9 cellular contexts compared by ENCODE assay signal in the genomic region with DNA sequence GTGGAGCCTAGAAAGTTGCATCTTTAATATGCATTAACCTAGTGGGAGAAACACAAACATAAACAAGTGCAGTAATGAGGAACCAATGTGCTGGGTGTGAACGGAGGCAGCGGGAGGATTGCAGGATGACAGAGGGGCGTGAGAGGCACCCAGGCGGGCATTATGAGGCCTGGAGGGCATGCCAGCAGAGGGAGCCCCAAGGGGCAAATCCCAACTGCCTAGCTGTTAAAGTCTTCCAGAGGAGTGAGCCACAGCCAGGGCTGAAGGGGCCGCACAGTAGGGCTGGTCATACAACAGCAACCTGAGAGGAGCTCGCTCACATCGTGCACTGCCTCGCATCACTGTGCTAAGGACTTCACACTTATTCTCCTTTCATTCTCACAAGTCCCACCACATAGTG. TPM values are rescaled to one million over a fixed set of nuclear protein-coding genes. Genes with fewer than 3 reads are reported as not detected.
DNase-seq lines count a peak whose midpoint lies in the region; ATAC-seq, FAIRE-seq and TF ChIP-seq lines count a peak whose summit lies in the region.
"Had no signal": no experiment of that assay in that cellular context is flagged by ENCODE, and none has a peak within 500 bp of the region (broad histone marks: within the 10 kb centered on the region; RNA-seq: fewer than 3 reads in every experiment).

No MANE protein-coding gene starts in this region.

- no peak for DNase-seq in activated naive CD8-positive, alpha-beta T cell treated with anti-CD3 and anti-CD28 coated beads, Interleukin-2, amount 10 ng/mL, durations not matched to agents 7 days and 5 days
- no peak for DNase-seq in activated naive CD8-positive, alpha-beta T cell treated with anti-CD3 and anti-CD28 coated beads for 36 hours
- DNase-seq in erythroblast (lab: John Stamatoyannopoulos, UW), result peak; percentile 46 to 69
- DNase-seq in stimulated activated naive CD8-positive, alpha-beta T cell treated with anti-CD3 and anti-CD28 coated beads, Interleukin-15, Interleukin-2, amounts not matched to agents 100 U/mL and 50 U/mL, for 24 hours, result peak; percentile 21
- DNase-seq in activated CD4-positive, CD25-positive, alpha-beta regulatory T cell (lab: John Stamatoyannopoulos, UW), result no peak
- no peak for DNase-seq in vagina (ENCODE audit: extremely low spot score in 2 of 2)
- no peak for DNase-seq in small intestine

- no peak overlapping the region for H3K4me3 ChIP-seq in OCI-LY3 (ENCODE audit: low read length)
- H3K4me3 ChIP-seq in vagina, result no peak overlapping the region
- H3K4me3 ChIP-seq in small intestine (ENCODE audit: low read depth in 1 of 2, low read length in 2 of 2), result no peak overlapping the region

- intact Hi-C loops in vagina (cut with DNase I), result loop anchor here (5.0 kb wide), 1 partner anchor 263 kb away; a partner anchor contains a TSS

- WGBS in small intestine, 3 donors, result 58 to 70% (median 63%) methylated on average over 7 to 8 of the region's 8 CpGs

- H3K9ac ChIP-seq in OCI-LY3 (ENCODE audit: low read length), result no peak overlapping the region

- H3K4me3 Mint-ChIP-seq in activated naive CD8-positive, alpha-beta T cell treated with anti-CD3 and anti-CD28 coated beads, Interleukin-2, amount 10 ng/mL, durations not matched to agents 7 days and 5 days, result no peak overlapping the region
- no peak overlapping the region for H3K4me3 Mint-ChIP-seq in activated naive CD8-positive, alpha-beta T cell treated with anti-CD3 and anti-CD28 coated beads for 36 hours
- H3K4me3 Mint-ChIP-seq: activated naive CD8-positive, alpha-beta T cell had no signal

- H3K4me1 Mint-ChIP-seq in activated naive CD8-positive, alpha-beta T cell treated with anti-CD3 and anti-CD28 coated beads, Interleukin-2, amount 10 ng/mL, durations not matched to agents 7 days and 5 days, result no peaks in the 10 kb centered on the region
- H3K4me1 Mint-ChIP-seq in activated naive CD8-positive, alpha-beta T cell treated with anti-CD3 and anti-CD28 coated beads for 36 hours, result peaks cover 5% of the 10 kb centered on the region

- H3K27ac Mint-ChIP-seq in activated naive CD8-positive, alpha-beta T cell treated with anti-CD3 and anti-CD28 coated beads, Interleukin-2, amount 10 ng/mL, durations not matched to agents 7 days and 5 days, result no peak overlapping the region
- no peak overlapping the region for H3K27ac Mint-ChIP-seq in activated naive CD8-positive, alpha-beta T cell treated with anti-CD3 and anti-CD28 coated beads for 36 hours
- H3K27ac Mint-ChIP-seq: activated naive CD8-positive, alpha-beta T cell had no signal

- peak; percentile 30 for ATAC-seq in activated naive CD8-positive, alpha-beta T cell treated with anti-CD3 and anti-CD28 coated beads, Interleukin-2, amount 10 ng/mL, durations not matched to agents 7 days and 5 days (ENCODE audit: low read depth)
- ATAC-seq in stimulated activated naive CD8-positive, alpha-beta T cell treated with anti-CD3 and anti-CD28 coated beads, Interleukin-15, Interleukin-2, amounts not matched to agents 100 U/mL and 50 U/mL, for 24 hours, result peak; percentile 35

- FAIRE-seq in small intestine (lab: Jason Lieb, UNC), result no peak

- H3K36me3 ChIP-seq in OCI-LY3 (replicated peaks; ENCODE audit: low read depth, low read length) (no peaks in the 10 kb centered on the region), vagina (no peaks in the 10 kb centered on the region), small intestine (ENCODE audit: control insufficient read depth in 2 of 2, insufficient read depth in 2 of 2, low read length in 2 of 2) (no peaks in the 10 kb centered on the region)

- POLR2A ChIA-PET in activated naive CD8-positive, alpha-beta T cell treated with anti-CD3 and anti-CD28 coated beads, Interleukin-2, amount 10 ng/mL, durations not matched to agents 7 days and 5 days (lab: Charles Lee), result no interaction called here

- TF ChIP-seq CTCF in OCI-LY3 (IDR thresholded peaks at IDR 0.05; ENCODE audit: low read depth, low read length), result peak; percentile 66
- TF ChIP-seq CTCF in vagina (IDR thresholded peaks at IDR 0.05), result no peak

- H3K27ac ChIP-seq in OCI-LY3 (ENCODE audit: low read length) (no peak overlapping the region), vagina (no peak overlapping the region), small intestine (ENCODE audit: low read depth in 1 of 2, low read length in 1 of 2) (no peak overlapping the region)

- no peaks in the 10 kb centered on the region for H3K36me3 Mint-ChIP-seq in activated naive CD8-positive, alpha-beta T cell treated with anti-CD3 and anti-CD28 coated beads, Interleukin-2, amount 10 ng/mL, durations not matched to agents 7 days and 5 days
- no peaks in the 10 kb centered on the region for H3K36me3 Mint-ChIP-seq in activated naive CD8-positive, alpha-beta T cell treated with anti-CD3 and anti-CD28 coated beads for 36 hours
- H3K36me3 Mint-ChIP-seq: activated naive CD8-positive, alpha-beta T cell had no signal

- H2AFZ ChIP-seq in OCI-LY3 (ENCODE audit: low read depth, low read length), result no peak overlapping the region

- no peaks in the 10 kb centered on the region for H3K27me3 ChIP-seq in OCI-LY3 (ENCODE audit: low read depth, low read length)
- H3K27me3 ChIP-seq in vagina, result no peaks in the 10 kb centered on the region
- no peaks in the 10 kb centered on the region for H3K27me3 ChIP-seq in small intestine (ENCODE audit: control insufficient read depth in 2 of 2, insufficient read depth in 2 of 2, low read length in 2 of 2)

- H3K9me3 ChIP-seq in OCI-LY3 (ENCODE audit: insufficient read depth, low read length) (no peaks in the 10 kb centered on the region), vagina (no peaks in the 10 kb centered on the region), small intestine (ENCODE audit: control insufficient read depth, low read depth) (no peaks in the 10 kb centered on the region)

- H4K20me1 ChIP-seq in OCI-LY3 (ENCODE audit: insufficient read depth, low read length), result no peaks in the 10 kb centered on the region

- H3K79me2 ChIP-seq in OCI-LY3 (ENCODE audit: low read length), result no peaks in the 10 kb centered on the region

- no peaks in the 10 kb centered on the region for H3K9me3 Mint-ChIP-seq in activated naive CD8-positive, alpha-beta T cell treated with anti-CD3 and anti-CD28 coated beads, Interleukin-2, amount 10 ng/mL, durations not matched to agents 7 days and 5 days
- no peaks in the 10 kb centered on the region for H3K9me3 Mint-ChIP-seq in activated naive CD8-positive, alpha-beta T cell treated with anti-CD3 and anti-CD28 coated beads for 36 hours

- H3K4me1 ChIP-seq in OCI-LY3 (ENCODE audit: low read length), result peaks cover 4% of the 10 kb centered on the region; the same call in 1 of the 2 replicates
- H3K4me1 ChIP-seq in vagina, result no peaks in the 10 kb centered on the region
- no peaks in the 10 kb centered on the region for H3K4me1 ChIP-seq in small intestine (ENCODE audit: control insufficient read depth in 2 of 2, insufficient read depth in 1 of 2, low read depth in 1 of 2, low read length in 1 of 2)

- peaks cover 11% of the 10 kb centered on the region for H3K27me3 Mint-ChIP-seq in activated naive CD8-positive, alpha-beta T cell treated with anti-CD3 and anti-CD28 coated beads, Interleukin-2, amount 10 ng/mL, durations not matched to agents 7 days and 5 days
- H3K27me3 Mint-ChIP-seq in activated naive CD8-positive, alpha-beta T cell treated with anti-CD3 and anti-CD28 coated beads for 36 hours, result peaks cover 13% of the 10 kb centered on the region

- no peak for TF ChIP-seq POLR2A in erythroblast (IDR thresholded peaks at IDR 0.05; ENCODE audit: low read length)
- no peak for TF ChIP-seq POLR2A in vagina (IDR thresholded peaks at IDR 0.05)

- H3K4me2 ChIP-seq in OCI-LY3 (ENCODE audit: low read length), result no peak overlapping the region

RNA-seq across cellular contexts. Expression of a gene that starts 13.3 kb away (rescaled TPM):
- 1 to 10 TPM; 5.5 to 6.6 TPM for total RNA-seq in activated naive CD8-positive, alpha-beta T cell treated with anti-CD3 and anti-CD28 coated beads, Interleukin-2, amount 10 ng/mL, durations not matched to agents 7 days and 5 days
- total RNA-seq in activated naive CD8-positive, alpha-beta T cell treated with anti-CD3 and anti-CD28 coated beads for 36 hours, result 1 to 10 TPM; 7.4 to 8.2 TPM
- 8.1 TPM for total RNA-seq in vagina
- 1 to 10 TPM; 1.1 to 2.2 (median 1.6) TPM for polyA plus RNA-seq in small intestine

RNA-seq across cellular contexts. Expression of a gene that starts 17.4 kb away (rescaled TPM):
- total RNA-seq in activated naive CD8-positive, alpha-beta T cell treated with anti-CD3 and anti-CD28 coated beads, Interleukin-2, amount 10 ng/mL, durations not matched to agents 7 days and 5 days, result 10 to 100 TPM; 38.3 to 40.3 TPM
- 10 to 100 TPM; 80.4 to 80.7 TPM for total RNA-seq in activated naive CD8-positive, alpha-beta T cell treated with anti-CD3 and anti-CD28 coated beads for 36 hours
- total RNA-seq in vagina, result 38.3 TPM
- polyA plus RNA-seq in small intestine, result 10 to 100 TPM; 67.2 to 89.9 (median 83.8) TPM

Comparison
In these comparisons a context has a peak if more than half of its experiments do, and no peak if none do; other contexts are left out.
1. DNase-seq: peak in erythroblast (2 of 2) and stimulated activated naive CD8-positive, alpha-beta T cell treated with anti-CD3 and anti-CD28 coated beads, Interleukin-15, Interleukin-2, amounts not matched to agents 100 U/mL and 50 U/mL, for 24 hours (single experiment); none in activated naive CD8-positive, alpha-beta T cell treated with anti-CD3 and anti-CD28 coated beads, Interleukin-2, amount 10 ng/mL, durations not matched to agents 7 days and 5 days (single experiment), activated naive CD8-positive, alpha-beta T cell treated with anti-CD3 and anti-CD28 coated beads for 36 hours (single experiment), activated CD4-positive, CD25-positive, alpha-beta regulatory T cell (0 of 4), vagina (0 of 2) and small intestine (single experiment).